In the genomic region with DNA sequence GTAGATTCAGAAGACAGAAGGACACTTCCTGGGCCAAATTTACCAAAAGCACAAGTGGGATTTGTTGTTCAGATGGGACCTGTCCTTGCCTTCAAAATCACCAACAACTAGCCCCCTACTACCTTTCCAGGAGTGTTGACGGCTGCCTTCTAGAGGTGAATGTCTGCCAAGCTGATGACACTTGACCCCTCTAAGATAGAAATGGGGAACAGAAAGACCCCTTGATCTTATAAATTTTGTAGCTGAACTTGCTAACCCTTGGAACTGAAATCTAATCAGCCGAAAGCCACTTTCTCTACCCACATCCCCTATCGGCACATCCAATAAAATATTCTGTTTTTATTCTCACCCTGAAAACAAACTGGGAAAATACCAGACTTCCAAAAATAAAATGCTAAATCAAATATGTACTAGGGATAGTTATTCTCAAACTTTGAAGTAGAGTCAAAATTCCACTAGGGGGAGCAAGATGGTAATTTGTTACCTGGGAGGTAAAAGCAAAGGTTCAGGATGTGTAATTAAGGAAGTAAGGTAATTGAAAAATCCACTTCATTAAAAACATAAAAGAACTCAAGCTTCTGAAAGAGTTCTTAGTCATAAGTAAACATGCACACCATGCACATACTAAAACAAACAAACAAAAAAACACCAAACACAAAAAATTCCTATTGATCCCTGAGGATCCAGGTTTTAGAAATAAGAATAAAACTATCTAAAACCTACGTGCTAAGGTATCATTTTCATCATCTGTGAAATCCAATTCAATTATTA, we compare ENCODE assay signal across 8 cellular contexts.
DNase-seq lines count a peak whose midpoint lies in the region; ATAC-seq and TF ChIP-seq lines count a peak whose summit lies in the region.

No MANE protein-coding gene starts in this region.

- H3K79me2 ChIP-seq in Loucy (ENCODE audit: insufficient read depth, low read length) (peaks cover 78% of the 10 kb centered on the region), SU-DHL-6 (ENCODE audit: insufficient read depth, low read length) (peaks cover 40% of the 10 kb centered on the region), neural progenitor cell (ENCODE audit: low read depth) (no peaks in the 10 kb centered on the region)

- no peak overlapping the region for H3K4me2 ChIP-seq in Loucy (ENCODE audit: low read depth, low read length, poor library complexity, severe bottlenecking)
- H3K4me2 ChIP-seq in SU-DHL-6 (ENCODE audit: low read depth, low read length, poor library complexity, severe bottlenecking) = peak overlapping the region; percentile 21
- H3K4me2 ChIP-seq in neural progenitor cell = no peak overlapping the region

- ATAC-seq in GM19452 (IDR thresholded peaks at IDR 0.05; ENCODE audit: unreplicated experiment) = peak; percentile 53
- ATAC-seq in GM18520 (IDR thresholded peaks at IDR 0.05; ENCODE audit: unreplicated experiment) = no peak

- DNase-seq in DMS 273 treated with DMSO at 0.1 percent for 48 hours (lab: John Stamatoyannopoulos, UW) (peak; percentile 6), epithelial cell of proximal tubule (ENCODE audit: low read depth) (no peak), neural progenitor cell (ENCODE audit: low spot score) (peak; percentile 60), activated gamma-delta T cell treated with Interleukin-2 at 50 U/mL for 16 hours (no peak)

- peaks cover 17% of the 10 kb centered on the region for H3K4me1 Mint-ChIP-seq in neural progenitor cell

- H3K4me1 ChIP-seq in Loucy (ENCODE audit: insufficient read depth, low read length, poor library complexity, severe bottlenecking) (peaks cover 23% of the 10 kb centered on the region), neural progenitor cell (peaks cover 12% of the 10 kb centered on the region)

- TF ChIP-seq CTCF in Loucy (conservative IDR thresholded peaks at IDR 0.05; ENCODE audit: low read length) (peak; percentile 93), SU-DHL-6 (IDR thresholded peaks at IDR 0.05; ENCODE audit: insufficient read depth, low read length, poor library complexity, severe bottlenecking) (peak; percentile 69), epithelial cell of proximal tubule (conservative IDR thresholded peaks at IDR 0.05; ENCODE audit: low read depth, low read length) (peak; percentile 66), neural progenitor cell (IDR thresholded peaks at IDR 0.05) (peak; percentile 89)

- H3K9me3 ChIP-seq in Loucy (ENCODE audit: insufficient read depth, low read depth, low read length) = no peaks in the 10 kb centered on the region
- H3K9me3 ChIP-seq in SU-DHL-6 (ENCODE audit: insufficient read depth, low read length) = no peaks in the 10 kb centered on the region
- H3K9me3 ChIP-seq in neural progenitor cell (ENCODE audit: low read depth) = no peaks in the 10 kb centered on the region

- H2AFZ ChIP-seq in Loucy (ENCODE audit: low read length) = no peak overlapping the region
- H2AFZ ChIP-seq in SU-DHL-6 (ENCODE audit: low read depth, low read length, severe bottlenecking) = no peak overlapping the region
- no peak overlapping the region for H2AFZ ChIP-seq in neural progenitor cell (replicated peaks)

- H3K4me3 ChIP-seq in Loucy (ENCODE audit: low read length, poor library complexity, severe bottlenecking) (no peak overlapping the region), SU-DHL-6 (ENCODE audit: insufficient read depth, low read length, poor library complexity, severe bottlenecking) (no peak overlapping the region), epithelial cell of proximal tubule (ENCODE audit: low read depth, low read length) (no peak overlapping the region), neural progenitor cell (no peak overlapping the region)

- H3K36me3 ChIP-seq in Loucy (ENCODE audit: insufficient read depth, low read length) (no peaks in the 10 kb centered on the region; the same call in 1 of the 2 replicates), SU-DHL-6 (ENCODE audit: low read length) (no peaks in the 10 kb centered on the region), neural progenitor cell (no peaks in the 10 kb centered on the region)

- H3K27ac ChIP-seq in SU-DHL-6 (ENCODE audit: low read depth, low read length) (no peak overlapping the region), neural progenitor cell (no peak overlapping the region)

- H3K9me2 ChIP-seq in Loucy (replicated peaks; ENCODE audit: low read depth, low read length) (no peaks in the 10 kb centered on the region), SU-DHL-6 (replicated peaks; ENCODE audit: insufficient read depth, low read length) (no peaks in the 10 kb centered on the region)

- no peaks in the 10 kb centered on the region for H3K27me3 Mint-ChIP-seq in neural progenitor cell (ENCODE audit: insufficient read depth, low read depth)

- H3K27me3 ChIP-seq in Loucy (ENCODE audit: insufficient read depth, low read length, poor library complexity, severe bottlenecking) = no peaks in the 10 kb centered on the region
- H3K27me3 ChIP-seq in SU-DHL-6 (ENCODE audit: low read length) = no peaks in the 10 kb centered on the region
- no peaks in the 10 kb centered on the region for H3K27me3 ChIP-seq in neural progenitor cell

- no peak overlapping the region for H3K27ac Mint-ChIP-seq in neural progenitor cell

- H3F3A ChIP-seq in Loucy (ENCODE audit: low read depth) = no peaks in the 10 kb centered on the region
- peaks cover 21% of the 10 kb centered on the region; the same call in 1 of the 2 replicates for H3F3A ChIP-seq in SU-DHL-6 (ENCODE audit: insufficient read depth)
- H3F3A ChIP-seq in neural progenitor cell (ENCODE audit: low read depth) = no peaks in the 10 kb centered on the region

- no peaks in the 10 kb centered on the region for H3K9me3 Mint-ChIP-seq in neural progenitor cell

- no peak overlapping the region for H3K9ac ChIP-seq in Loucy (ENCODE audit: low read depth, low read length, poor library complexity, severe bottlenecking)
- H3K9ac ChIP-seq in SU-DHL-6 (ENCODE audit: low read length) = no peak overlapping the region
- no peak overlapping the region for H3K9ac ChIP-seq in neural progenitor cell

- H3K36me3 Mint-ChIP-seq in neural progenitor cell = no peaks in the 10 kb centered on the region

- no peaks in the 10 kb centered on the region for H4K20me1 ChIP-seq in Loucy (ENCODE audit: insufficient read depth, low read length, poor library complexity, severe bottlenecking)
- H4K20me1 ChIP-seq in SU-DHL-6 (ENCODE audit: low read depth, low read length) = no peaks in the 10 kb centered on the region
- no peaks in the 10 kb centered on the region for H4K20me1 ChIP-seq in neural progenitor cell (ENCODE audit: low read depth)

- H3K4me3 Mint-ChIP-seq in neural progenitor cell = no peak overlapping the region

Comparison
In these comparisons a context has a peak if more than half of its experiments do, and no peak if none do; other contexts are left out.
1. DNase-seq: peak in DMS 273 treated with DMSO at 0.1 percent for 48 hours (single experiment) and neural progenitor cell (single experiment); none in epithelial cell of proximal tubule (single experiment) and activated gamma-delta T cell treated with Interleukin-2 at 50 U/mL for 16 hours (single experiment).
2. Peak in every context shown above with its lines, with median percentiles within 50 percentile points of each other: CTCF ChIP-seq.